In the genomic region with DNA sequence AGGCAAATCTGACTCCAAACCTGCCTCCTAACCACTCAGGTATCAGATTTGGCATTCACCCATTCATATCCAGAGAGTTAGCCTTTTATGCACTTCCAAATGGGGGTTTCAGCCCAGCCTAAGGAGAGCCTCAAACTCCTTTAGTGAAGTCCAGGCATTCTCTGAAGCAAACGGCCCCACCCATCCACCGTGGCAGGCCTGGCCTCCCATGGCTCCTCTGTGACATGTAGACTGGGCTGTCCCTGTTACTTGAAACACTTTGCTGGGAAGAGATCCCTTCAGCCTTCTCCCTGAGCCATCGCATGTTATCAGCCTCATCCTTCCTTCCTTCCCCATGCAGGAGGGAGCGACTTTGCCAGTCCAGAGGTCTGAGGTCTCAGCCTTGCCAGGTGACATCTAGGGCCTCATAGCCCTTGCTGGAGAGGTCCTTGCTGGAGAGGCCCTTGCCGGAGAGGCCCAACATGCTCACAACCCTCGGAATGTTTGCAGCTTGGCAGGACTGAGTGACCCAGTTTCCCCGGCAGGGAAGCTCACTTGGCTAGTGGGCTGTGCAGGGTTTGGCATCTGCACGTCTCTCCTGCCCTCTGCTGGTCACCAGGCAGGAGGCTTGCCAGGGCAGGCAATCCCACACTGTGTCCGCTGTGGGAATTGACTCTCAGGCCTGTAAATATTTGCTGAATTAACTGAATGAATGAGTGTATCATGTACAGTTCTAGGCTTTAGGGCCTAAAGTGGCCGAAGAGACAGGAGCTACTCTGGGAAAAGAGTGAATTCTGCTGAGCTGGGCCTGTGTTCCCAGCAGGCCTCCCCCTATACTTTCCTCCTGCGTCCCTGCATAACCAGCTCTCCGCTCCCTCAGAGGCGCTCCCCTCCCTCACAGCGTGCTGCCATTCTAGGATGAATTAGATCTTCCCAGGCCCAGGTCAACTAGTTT, we compare ENCODE assay signal across 7 cellular contexts. TPM values are rescaled to one million over a fixed set of nuclear protein-coding genes. Genes with fewer than 3 reads are reported as not detected.
DNase-seq lines count a peak whose midpoint lies in the region; TF ChIP-seq lines count a peak whose summit lies in the region.

No MANE protein-coding gene starts in this region.

- intact Hi-C loops in cardiac septum (cut with DNase I) (loop anchor here (1.0 to 5.0 kb wide), 3 partner anchors 104 to 145 kb away; no protein-coding TSS in a partner anchor), posterior vena cava (cut with DNase I) (loop anchor here (1.0 to 10.0 kb wide), 2 partner anchors 72 to 142 kb away; a partner anchor contains a TSS)

- DNase-seq in MG63 (peak; percentile 75), SKM-1 treated with dmso at 0.1 percent for 144 hours (lab: John Stamatoyannopoulos, UW; ENCODE audit: unreplicated experiment) (peak; percentile 66), cardiac septum (ENCODE audit: low spot score) (peak; percentile 91), posterior vena cava (ENCODE audit: low spot score) (peak; percentile 94), ureter (ENCODE audit: low spot score) (peak; percentile 82)
- DNase-seq in activated naive CD8-positive, alpha-beta T cell treated with anti-CD3 and anti-CD28 coated beads, Interleukin-2, amount 50 U/mL, for 16 hours (ENCODE audit: low read depth, low spot score), result peak; percentile 39

- no peaks in the 10 kb centered on the region for H3K27me3 ChIP-seq in MG63

- H3K36me3 ChIP-seq in MG63, result no peaks in the 10 kb centered on the region

- H3K4me3 ChIP-seq in MG63, result no peak overlapping the region

- H3K9me3 ChIP-seq in MG63, result no peaks in the 10 kb centered on the region

- peak; percentile 93 for TF ChIP-seq CTCF in GM12874 (IDR thresholded peaks at IDR 0.05; ENCODE audit: insufficient read depth, low read depth, low read length)

RNA-seq across cellular contexts. Expression of a gene that starts 26.7 kb away (rescaled TPM):
- 25.5 and 26.0 TPM in 2 replicates for total RNA-seq in MG63 (2014; rRNA removed; shearing (Covaris generic); ENCODE audit: low replicate concordance)
- total RNA-seq in cardiac septum, result 22.7 TPM
- 10 to 100 TPM; 14.8 to 15.9 TPM for total RNA-seq in posterior vena cava
- total RNA-seq in ureter, result 26.2 TPM

Comparison
In these comparisons a context has a peak if more than half of its experiments do, and no peak if none do; other contexts are left out.
1. DNase-seq: peak in every context shown above with its lines; median percentile 94 in posterior vena cava; 91 in cardiac septum; 82 in ureter; 75 in MG63; 66 in SKM-1 treated with dmso at 0.1 percent for 144 hours; 39 in activated naive CD8-positive, alpha-beta T cell treated with anti-CD3 and anti-CD28 coated beads, Interleukin-2, amount 50 U/mL, for 16 hours.